ENCODE assay signal across 11 cellular contexts in the genomic region with DNA sequence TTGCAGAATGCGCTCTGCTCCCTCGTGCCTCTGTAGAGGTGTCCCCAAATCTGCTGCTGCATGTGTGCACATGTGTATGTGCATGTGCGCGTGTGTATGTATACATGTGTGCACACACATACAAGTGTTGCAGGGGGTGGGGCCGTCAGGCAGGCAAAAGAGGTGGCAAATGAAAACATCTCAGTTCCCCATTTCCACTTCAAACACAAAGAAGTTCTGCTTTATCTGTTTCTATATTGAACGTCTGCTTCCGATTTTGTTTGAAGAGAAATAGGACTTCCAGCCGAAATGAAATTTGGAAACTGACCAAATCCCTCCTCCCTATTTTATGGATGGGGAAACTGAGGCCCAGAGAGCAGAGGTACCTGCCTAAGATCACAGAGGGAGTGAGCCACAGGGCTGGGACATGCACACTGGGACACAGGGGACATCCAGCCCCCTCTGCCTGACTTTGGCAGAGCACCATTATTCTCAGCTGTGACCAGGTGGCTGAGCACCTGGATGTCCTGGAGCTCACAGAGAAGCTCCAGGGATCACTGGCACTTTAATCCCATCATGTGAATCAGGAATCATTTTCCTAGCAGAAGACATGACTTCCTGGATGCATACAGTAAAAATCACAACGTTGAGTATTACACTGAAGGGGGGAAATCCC. TPM values are rescaled to one million over a fixed set of nuclear protein-coding genes. Genes with fewer than 3 reads are reported as not detected.
DNase-seq lines count a peak whose midpoint lies in the region; ATAC-seq lines count a peak whose summit lies in the region.
"Had no signal": no experiment of that assay in that cellular context is flagged by ENCODE, and none has a peak within 500 bp of the region (broad histone marks: within the 10 kb centered on the region; RNA-seq: fewer than 3 reads in every experiment).

No MANE protein-coding gene starts in this region.

- ATAC-seq in GM18858 (IDR thresholded peaks at IDR 0.05; ENCODE audit: unreplicated experiment), result peak; percentile 89
- peak; percentile 90 for ATAC-seq in GM21529 (IDR thresholded peaks at IDR 0.05; ENCODE audit: unreplicated experiment)
- peak; percentile 84 for ATAC-seq in HG03378 (IDR thresholded peaks at IDR 0.05; ENCODE audit: unreplicated experiment)
- ATAC-seq in sciatic nerve, result no peak
- ATAC-seq: Panc1 had no signal

- DNase-seq in globus pallidus (ENCODE audit: low spot score) (peak; percentile 18), sciatic nerve (ENCODE audit: low spot score) (no peak), NCI-H1048 (lab: John Stamatoyannopoulos, UW) (no peak), COR-L47 (lab: John Stamatoyannopoulos, UW) (no peak)
- no peak for DNase-seq in activated CD4-positive, alpha-beta T cell treated with anti-CD3 and anti-CD28 coated beads, Interleukin-2, amount 50 U/mL, for 4 hours
- DNase-seq: foreskin fibroblast had no signal

- intact Hi-C loops in sciatic nerve (cut with DNase I), result no loop called here

RNA-seq across cellular contexts. Expression of a gene that starts 41.2 kb away (rescaled TPM):
- 1.1 TPM for total RNA-seq in sciatic nerve
- total RNA-seq: lung microvascular endothelial cell had no signal
